8 cellular contexts compared by ENCODE assay signal in genomic region chr1:158999301-159000069, GRCh38. TPM values are rescaled to one million over a fixed set of nuclear protein-coding genes. Genes with fewer than 3 reads are reported as not detected.
DNase-seq lines count a peak whose midpoint lies in the region; ATAC-seq and TF ChIP-seq lines count a peak whose summit lies in the region.

No MANE protein-coding gene starts in this region.

- ATAC-seq in gastroesophageal sphincter (peak; percentile 92), HG03378 (IDR thresholded peaks at IDR 0.05; ENCODE audit: unreplicated experiment) (no peak)

- H3K4me1 ChIP-seq in gastroesophageal sphincter (peaks cover 0 to 24% (median 2%) of the 10 kb centered on the region in 3 donors), neuron (ENCODE audit: insufficient read depth, low read length) (peaks cover 12% of the 10 kb centered on the region)

- no peaks in the 10 kb centered on the region for H3K36me3 ChIP-seq in SK-N-MC (ENCODE audit: insufficient read depth, low read length)
- H3K36me3 ChIP-seq in gastroesophageal sphincter: no peaks in the 10 kb centered on the region
- no peaks in the 10 kb centered on the region for H3K36me3 ChIP-seq in neuron (ENCODE audit: insufficient read depth, low read length)

- H3K4me3 ChIP-seq in SK-N-MC (peak overlapping the region; percentile 91), gastroesophageal sphincter (peak overlapping the region; percentile 45 to 50), neuron (ENCODE audit: low read length) (peak overlapping the region; percentile 78)

- TF ChIP-seq POLR2A in gastroesophageal sphincter (IDR thresholded peaks at IDR 0.05): peak; percentile 53 to 71

- H3K27me3 Mint-ChIP-seq in CD14-positive monocyte (ENCODE audit: low read depth in 3 of 3): peaks cover 0 to 2% (median 0%) of the 10 kb centered on the region in 3 donors

- H3K27ac Mint-ChIP-seq in CD14-positive monocyte: no peak overlapping the region

- peaks cover 13% of the 10 kb centered on the region for H3K4me1 Mint-ChIP-seq in CD14-positive monocyte

- no peak overlapping the region for H3K4me3 Mint-ChIP-seq in CD14-positive monocyte

- TF ChIP-seq EP300 in gastroesophageal sphincter (IDR thresholded peaks at IDR 0.05): no peak

- H3K9me3 Mint-ChIP-seq in CD14-positive monocyte: no peaks in the 10 kb centered on the region

- DNase-seq in EL: peak; percentile 93
- no peak for DNase-seq in SK-N-MC (ENCODE audit: low read depth, low spot score)
- DNase-seq in CD14-positive monocyte (ENCODE audit: low spot score): no peak
- DNase-seq in D341Med (ENCODE audit: low spot score): no peak
- no peak for DNase-seq in activated naive CD4-positive, alpha-beta T cell treated with anti-CD3 and anti-CD28 coated beads, Interleukin-2, amount 50 U/mL, for 16 hours

- H3K27ac ChIP-seq in SK-N-MC (peak overlapping the region; percentile 97), gastroesophageal sphincter (peak overlapping the region; percentile 78 to 92 (median 88))

- intact Hi-C loops in CD14-positive monocyte (cut with micrococcal nuclease): loop anchor here (2.0 to 10.0 kb wide), 3 partner anchors 202 to 815 kb away; partner anchors contain the start of gene CD1D (in 1 of the 2)

- no peaks in the 10 kb centered on the region for H3K9me3 ChIP-seq in SK-N-MC (ENCODE audit: low read depth, low read length)
- no peaks in the 10 kb centered on the region for H3K9me3 ChIP-seq in gastroesophageal sphincter
- H3K9me3 ChIP-seq in neuron (ENCODE audit: low read length): no peaks in the 10 kb centered on the region

- peak overlapping the region; percentile 94 for H2AFZ ChIP-seq in neuron (ENCODE audit: low read depth, low read length)

- H3K9ac ChIP-seq in SK-N-MC (ENCODE audit: insufficient read length): peak overlapping the region; percentile 81

- TF ChIP-seq CTCF in gastroesophageal sphincter (IDR thresholded peaks at IDR 0.05) (no peak), CD14-positive monocyte (IDR thresholded peaks at IDR 0.05) (no peak)

- WGBS in gastroesophageal sphincter (ENCODE audit: low coverage in 1 of 2), 2 donors: 8 to 19% methylated on average over 10 to 11 of the region's 11 CpGs

- H3K27me3 ChIP-seq in gastroesophageal sphincter: peaks cover 7% of the 10 kb centered on the region
- no peaks in the 10 kb centered on the region for H3K27me3 ChIP-seq in neuron (ENCODE audit: insufficient read depth, low read length)

- no peaks in the 10 kb centered on the region for H3K36me3 Mint-ChIP-seq in CD14-positive monocyte

RNA-seq across cellular contexts. Expression of gene IFI16, which starts 10.2 kb away (rescaled TPM):
- 10 to 100 TPM; 25.2 to 73.4 (median 47.5) TPM for total RNA-seq in gastroesophageal sphincter
- 10 to 100 TPM; 64.8 to 99.7 TPM for polyA plus RNA-seq in CD14-positive monocyte
